10 cellular contexts compared by ENCODE assay signal in genomic region chr20:54004397-54004940, GRCh38.
DNase-seq lines count a peak whose midpoint lies in the region; ATAC-seq, FAIRE-seq and TF ChIP-seq lines count a peak whose summit lies in the region.
"Had no signal": no experiment of that assay in that cellular context is flagged by ENCODE, and none has a peak within 500 bp of the region (broad histone marks: within the 10 kb centered on the region; RNA-seq: fewer than 3 reads in every experiment).

No MANE protein-coding gene starts in this region.

- no peak overlapping the region for H3K4me3 ChIP-seq in bronchial epithelial cell (ENCODE audit: low read depth, low read length)
- H3K4me3 ChIP-seq: PC-9 had no signal

- DNase-seq in bronchial epithelial cell (ENCODE audit: low read depth) (peak; percentile 1), EL (no peak), NOMO-1 treated with dmso at 0.1 percent for 144 hours (lab: John Stamatoyannopoulos, UW; ENCODE audit: unreplicated experiment) (no peak), SW480 (ENCODE audit: low spot score) (no peak), activated gamma-delta T cell treated with Interleukin-2 at 50 U/mL for 16 hours (no peak)
- DNase-seq: DMS79, PC-9 had no signal

- no peaks in the 10 kb centered on the region for H3K27me3 ChIP-seq in bronchial epithelial cell (ENCODE audit: control insufficient read depth, insufficient read depth, low read length)

- FAIRE-seq in bronchial epithelial cell (lab: Jason Lieb, UNC): no peak

- TF ChIP-seq CTCF in bronchial epithelial cell (IDR thresholded peaks at IDR 0.05; ENCODE audit: insufficient read depth, low read length, severe bottlenecking): no peak

- H3K36me3 ChIP-seq in bronchial epithelial cell (ENCODE audit: control insufficient read depth, insufficient read depth, low read length): no peaks in the 10 kb centered on the region

- ATAC-seq in GM18861 (IDR thresholded peaks at IDR 0.05; ENCODE audit: unreplicated experiment): peak; percentile 97
- ATAC-seq in GM21367 (IDR thresholded peaks at IDR 0.05; ENCODE audit: unreplicated experiment): peak; percentile 96
- peak; percentile 99 for ATAC-seq in HG03060 (IDR thresholded peaks at IDR 0.05; ENCODE audit: low read depth, unreplicated experiment)
